ENCODE assay signal across 15 cellular contexts in genomic region chr22:30889996-30890480, GRCh38.
"Had no signal": no experiment of that assay in that cellular context is flagged by ENCODE, and none has a peak within 500 bp of the region (broad histone marks: within the 10 kb centered on the region; RNA-seq: fewer than 3 reads in every experiment).

No MANE protein-coding gene starts in this region.

- H3K27ac ChIP-seq: esophagus squamous epithelium, lower lobe of right lung, psoas muscle, right lobe of liver, SJCRH30, thyroid gland had no signal

- DNase-seq: activated gamma-delta T cell treated with Interleukin-2 at 50 U/mL for 16 hours; cerebellar nuclear complex; effector CD8-positive, alpha-beta T cell; esophagus squamous epithelium; hippocampal formation; lower lobe of right lung; SW 1271 had no signal

- H3K4me1 Mint-ChIP-seq: brain had no signal

- H3K27me3 ChIP-seq: esophagus squamous epithelium, right lobe of liver, SJCRH30, thyroid gland had no signal

- H3K36me3 ChIP-seq: right lobe of liver, SJCRH30, thyroid gland had no signal

- H3K9me3 Mint-ChIP-seq: activated naive CD8-positive, alpha-beta T cell treated with anti-CD3 and anti-CD28 coated beads for 36 hours; brain; mesothelial cell of epicardium; T-helper 2 cell treated with Interferon-gamma antibody and Interleukin-4, amounts not matched to agents 5 μg/mL and 100 μg/mL, for 36 hours had no signal

- H3K4me3 Mint-ChIP-seq: activated naive CD8-positive, alpha-beta T cell treated with anti-CD3 and anti-CD28 coated beads for 36 hours; brain; mesothelial cell of epicardium; T-helper 2 cell treated with Interferon-gamma antibody and Interleukin-4, amounts not matched to agents 5 μg/mL and 100 μg/mL, for 36 hours had no signal

- H3K9me3 ChIP-seq: esophagus squamous epithelium, lower lobe of right lung, psoas muscle, right lobe of liver, SJCRH30, thyroid gland had no signal

- H3K4me1 ChIP-seq: esophagus squamous epithelium, lower lobe of right lung, psoas muscle, SJCRH30, thyroid gland had no signal

- H3K27ac Mint-ChIP-seq: activated naive CD8-positive, alpha-beta T cell treated with anti-CD3 and anti-CD28 coated beads for 36 hours; mesothelial cell of epicardium; T-helper 2 cell treated with Interferon-gamma antibody and Interleukin-4, amounts not matched to agents 5 μg/mL and 100 μg/mL, for 36 hours had no signal

- H3K4me3 ChIP-seq: esophagus squamous epithelium, lower lobe of right lung, psoas muscle, right lobe of liver, SJCRH30, thyroid gland had no signal
